7 cellular contexts compared by ENCODE assay signal in the genomic region with DNA sequence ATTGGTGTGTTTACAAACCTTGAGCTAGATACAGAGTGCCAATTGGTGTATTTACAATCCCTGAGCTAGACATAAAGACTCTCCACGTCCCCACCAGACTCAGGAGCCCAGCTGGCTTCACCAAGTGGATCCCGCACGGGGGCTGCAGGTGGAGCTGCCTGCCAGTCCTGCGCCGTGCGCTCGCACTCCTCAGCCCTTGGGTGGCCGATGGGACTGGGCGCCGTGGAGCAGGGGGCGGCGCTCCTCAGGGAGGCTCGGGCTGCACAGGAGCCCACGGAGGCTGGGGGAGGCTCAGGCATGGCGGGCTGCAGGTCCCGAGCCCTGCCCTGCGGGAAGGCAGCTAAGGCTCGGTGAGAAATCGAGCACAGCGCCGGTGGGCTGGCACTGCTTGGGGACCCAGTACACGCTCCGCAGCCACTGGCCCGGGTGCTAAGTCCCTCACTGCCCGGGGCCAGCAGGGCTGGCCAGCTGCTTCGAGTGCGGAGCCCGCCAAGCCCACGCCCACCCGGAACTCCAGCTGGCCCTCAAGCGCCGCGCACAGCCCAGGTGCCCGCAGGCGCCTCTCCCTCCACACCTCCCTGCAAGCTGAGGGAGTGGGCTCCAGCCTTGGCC.
DNase-seq lines count a peak whose midpoint lies in the region; ATAC-seq and TF ChIP-seq lines count a peak whose summit lies in the region.
"Not testable (repeated sequence)": the region's sequence is repeated elsewhere in the genome, so short reads cannot be mapped to it uniquely, and the experiment has no call there.

No MANE protein-coding gene starts in this region.

- not testable (repeated sequence) for H4K20me1 ChIP-seq in DND-41 (ENCODE audit: insufficient read depth, low read length); OCI-LY3 (ENCODE audit: insufficient read depth, low read length)

- H3K4me3 ChIP-seq in DND-41 (ENCODE audit: low read depth in 1 of 2, low read length in 2 of 2) (peak overlapping the region in 1 of 2 experiments; percentile 58; a peak in 1 of 4 replicates), OCI-LY3 (ENCODE audit: low read length) (peak overlapping the region; percentile 82)

- not testable (repeated sequence) for H3K79me2 ChIP-seq in DND-41 (ENCODE audit: insufficient read depth, low read length)
- peaks cover 25% of the 10 kb centered on the region for H3K79me2 ChIP-seq in OCI-LY3 (ENCODE audit: low read length)

- not testable (repeated sequence) for H3K27ac Mint-ChIP-seq in activated CD4-positive, alpha-beta T cell treated with anti-CD3 and anti-CD28 coated beads, Interleukin-2, amount 10 ng/mL, durations not matched to agents 24 days and 14 days; activated naive CD8-positive, alpha-beta T cell treated with anti-CD3 and anti-CD28 coated beads, Interleukin-2, amount 50 U/mL, for 24 hours; stimulated activated naive CD8-positive, alpha-beta T cell treated with anti-CD3 and anti-CD28 coated beads, Interleukin-15, amount 100 ng/mL, for 72 hours
- H3K27ac Mint-ChIP-seq in activated T-helper 1 cell treated with anti-CD3 and anti-CD28 coated beads, Interleukin-12 subunit alpha, Interleukin-12 subunit beta, Interleukin-2, Interleukin-4 antibody, amounts not matched to agents 30 ng/mL and 10 ng/mL and 1 ng/mL, durations not matched to agents 14 hours and 24 hours and 36 hours = peak overlapping the region; percentile 83
- peak overlapping the region in 6 of 10 donors; percentile 61 to 92 (median 84) for H3K27ac Mint-ChIP-seq in naive thymus-derived CD8-positive, alpha-beta T cell

- not testable (repeated sequence) for H3K9ac ChIP-seq in DND-41 (ENCODE audit: low read depth, low read length); OCI-LY3 (ENCODE audit: low read length)

- H2AFZ ChIP-seq in DND-41 (ENCODE audit: low read depth, low read length); OCI-LY3 (ENCODE audit: low read depth, low read length): not testable (repeated sequence)

- POLR2A ChIA-PET in naive thymus-derived CD8-positive, alpha-beta T cell (lab: Charles Lee) = interaction anchor here (1.6 kb wide), 1 partner anchor 19 kb away, joined by 6 read pairs; no protein-coding TSS in a partner anchor

- not testable (repeated sequence) for H3K36me3 Mint-ChIP-seq in activated CD4-positive, alpha-beta T cell treated with anti-CD3 and anti-CD28 coated beads, Interleukin-2, amount 10 ng/mL, durations not matched to agents 24 days and 14 days (ENCODE audit: low read depth); activated T-helper 1 cell treated with anti-CD3 and anti-CD28 coated beads, Interleukin-12 subunit alpha, Interleukin-12 subunit beta, Interleukin-2, Interleukin-4 antibody, amounts not matched to agents 30 ng/mL and 10 ng/mL and 1 ng/mL, durations not matched to agents 14 hours and 24 hours and 36 hours (ENCODE audit: low read depth); activated naive CD8-positive, alpha-beta T cell treated with anti-CD3 and anti-CD28 coated beads, Interleukin-2, amount 50 U/mL, for 24 hours (ENCODE audit: low read depth); naive thymus-derived CD8-positive, alpha-beta T cell

- H3K27me3 Mint-ChIP-seq in activated CD4-positive, alpha-beta T cell treated with anti-CD3 and anti-CD28 coated beads, Interleukin-2, amount 10 ng/mL, durations not matched to agents 24 days and 14 days; activated T-helper 1 cell treated with anti-CD3 and anti-CD28 coated beads, Interleukin-12 subunit alpha, Interleukin-12 subunit beta, Interleukin-2, Interleukin-4 antibody, amounts not matched to agents 30 ng/mL and 10 ng/mL and 1 ng/mL, durations not matched to agents 14 hours and 24 hours and 36 hours (ENCODE audit: insufficient read depth); activated naive CD8-positive, alpha-beta T cell treated with anti-CD3 and anti-CD28 coated beads, Interleukin-2, amount 50 U/mL, for 24 hours; naive thymus-derived CD8-positive, alpha-beta T cell; stimulated activated naive CD8-positive, alpha-beta T cell treated with anti-CD3 and anti-CD28 coated beads, Interleukin-15, amount 100 ng/mL, for 72 hours: not testable (repeated sequence)

- not testable (repeated sequence) for ATAC-seq in DND-41 (ENCODE audit: insufficient read depth, low read depth); activated naive CD8-positive, alpha-beta T cell treated with anti-CD3 and anti-CD28 coated beads, Interleukin-2, amount 50 U/mL, for 24 hours; naive thymus-derived CD8-positive, alpha-beta T cell; stimulated activated naive CD8-positive, alpha-beta T cell treated with anti-CD3 and anti-CD28 coated beads, Interleukin-15, amount 100 ng/mL, for 72 hours

- not testable (repeated sequence) for H3K36me3 ChIP-seq in DND-41 (ENCODE audit: insufficient read depth, low read length); OCI-LY3 (replicated peaks; ENCODE audit: low read depth, low read length)

- not testable (repeated sequence) for H3K4me1 Mint-ChIP-seq in activated CD4-positive, alpha-beta T cell treated with anti-CD3 and anti-CD28 coated beads, Interleukin-2, amount 10 ng/mL, durations not matched to agents 24 days and 14 days; activated T-helper 1 cell treated with anti-CD3 and anti-CD28 coated beads, Interleukin-12 subunit alpha, Interleukin-12 subunit beta, Interleukin-2, Interleukin-4 antibody, amounts not matched to agents 30 ng/mL and 10 ng/mL and 1 ng/mL, durations not matched to agents 14 hours and 24 hours and 36 hours (ENCODE audit: low read depth); activated naive CD8-positive, alpha-beta T cell treated with anti-CD3 and anti-CD28 coated beads, Interleukin-2, amount 50 U/mL, for 24 hours; stimulated activated naive CD8-positive, alpha-beta T cell treated with anti-CD3 and anti-CD28 coated beads, Interleukin-15, amount 100 ng/mL, for 72 hours
- H3K4me1 Mint-ChIP-seq in naive thymus-derived CD8-positive, alpha-beta T cell = peaks cover 0 to 13% (median 7%) of the 10 kb centered on the region in 4 donors

- not testable (repeated sequence) for H3K9me3 ChIP-seq in DND-41 (ENCODE audit: insufficient read depth, low read length, severe bottlenecking); OCI-LY3 (ENCODE audit: insufficient read depth, low read length)

- not testable (repeated sequence) for H3K27ac ChIP-seq in DND-41 (ENCODE audit: low read length)
- H3K27ac ChIP-seq in OCI-LY3 (ENCODE audit: low read length) = peak overlapping the region; percentile 78; the same call in 1 of the 2 replicates

- H3K27me3 ChIP-seq in DND-41 (ENCODE audit: insufficient read depth, low read length, poor library complexity); OCI-LY3 (ENCODE audit: low read depth, low read length): not testable (repeated sequence)

- not testable (repeated sequence) for TF ChIP-seq CTCF in DND-41 (IDR thresholded peaks at IDR 0.05; ENCODE audit: borderline replicate concordance, extremely low read depth, low read length, poor library complexity, severe bottlenecking); OCI-LY3 (IDR thresholded peaks at IDR 0.05; ENCODE audit: low read depth, low read length)

- H3K4me3 Mint-ChIP-seq in activated CD4-positive, alpha-beta T cell treated with anti-CD3 and anti-CD28 coated beads, Interleukin-2, amount 10 ng/mL, durations not matched to agents 24 days and 14 days = peak overlapping the region; percentile 91
- peak overlapping the region; percentile 94 for H3K4me3 Mint-ChIP-seq in activated T-helper 1 cell treated with anti-CD3 and anti-CD28 coated beads, Interleukin-12 subunit alpha, Interleukin-12 subunit beta, Interleukin-2, Interleukin-4 antibody, amounts not matched to agents 30 ng/mL and 10 ng/mL and 1 ng/mL, durations not matched to agents 14 hours and 24 hours and 36 hours
- peak overlapping the region; percentile 86 for H3K4me3 Mint-ChIP-seq in activated naive CD8-positive, alpha-beta T cell treated with anti-CD3 and anti-CD28 coated beads, Interleukin-2, amount 50 U/mL, for 24 hours
- H3K4me3 Mint-ChIP-seq in naive thymus-derived CD8-positive, alpha-beta T cell = peak overlapping the region in 8 of 10 donors; percentile 81 to 94 (median 89)
- H3K4me3 Mint-ChIP-seq in stimulated activated naive CD8-positive, alpha-beta T cell treated with anti-CD3 and anti-CD28 coated beads, Interleukin-15, amount 100 ng/mL, for 72 hours = peak overlapping the region; percentile 91 to 92

- H3K4me2 ChIP-seq in DND-41 (ENCODE audit: insufficient read depth, low read length) (0 out of 2 replicates have a peak overlapping the region, but pooled peaks have one; percentile 50), OCI-LY3 (ENCODE audit: low read length) (peak overlapping the region; percentile 41)

- not testable (repeated sequence) for DNase-seq in DND-41; activated CD4-positive, alpha-beta T cell treated with anti-CD3 and anti-CD28 coated beads, Interleukin-2, amount 10 ng/mL, durations not matched to agents 24 days and 14 days; activated T-helper 1 cell treated with anti-CD3 and anti-CD28 coated beads, Interleukin-12 subunit alpha, Interleukin-12 subunit beta, Interleukin-2, Interleukin-4 antibody, amounts not matched to agents 30 ng/mL and 10 ng/mL and 1 ng/mL, durations not matched to agents 14 hours and 24 hours and 36 hours (ENCODE audit: low spot score); activated naive CD8-positive, alpha-beta T cell treated with anti-CD3 and anti-CD28 coated beads, Interleukin-2, amount 50 U/mL, for 24 hours; naive thymus-derived CD8-positive, alpha-beta T cell; stimulated activated naive CD8-positive, alpha-beta T cell treated with anti-CD3 and anti-CD28 coated beads, Interleukin-15, amount 100 ng/mL, for 72 hours

- H3K9me3 Mint-ChIP-seq in activated CD4-positive, alpha-beta T cell treated with anti-CD3 and anti-CD28 coated beads, Interleukin-2, amount 10 ng/mL, durations not matched to agents 24 days and 14 days; activated T-helper 1 cell treated with anti-CD3 and anti-CD28 coated beads, Interleukin-12 subunit alpha, Interleukin-12 subunit beta, Interleukin-2, Interleukin-4 antibody, amounts not matched to agents 30 ng/mL and 10 ng/mL and 1 ng/mL, durations not matched to agents 14 hours and 24 hours and 36 hours; activated naive CD8-positive, alpha-beta T cell treated with anti-CD3 and anti-CD28 coated beads, Interleukin-2, amount 50 U/mL, for 24 hours; naive thymus-derived CD8-positive, alpha-beta T cell; stimulated activated naive CD8-positive, alpha-beta T cell treated with anti-CD3 and anti-CD28 coated beads, Interleukin-15, amount 100 ng/mL, for 72 hours: not testable (repeated sequence)

- H3K4me1 ChIP-seq in DND-41 (ENCODE audit: insufficient read depth, low read length) = peaks cover 13% of the 10 kb centered on the region
- not testable (repeated sequence) for H3K4me1 ChIP-seq in OCI-LY3 (ENCODE audit: low read length)

- intact Hi-C loops in activated CD4-positive, alpha-beta T cell treated with anti-CD3 and anti-CD28 coated beads, Interleukin-2, amount 10 ng/mL, durations not matched to agents 24 days and 14 days (cut with micrococcal nuclease); activated T-helper 1 cell treated with anti-CD3 and anti-CD28 coated beads, Interleukin-12 subunit alpha, Interleukin-12 subunit beta, Interleukin-2, Interleukin-4 antibody, amounts not matched to agents 30 ng/mL and 10 ng/mL and 1 ng/mL, durations not matched to agents 14 hours and 24 hours and 36 hours (cut with micrococcal nuclease): not testable (repeated sequence)
